Comparison of ENCODE assay signal across 17 cellular contexts in the genomic region with DNA sequence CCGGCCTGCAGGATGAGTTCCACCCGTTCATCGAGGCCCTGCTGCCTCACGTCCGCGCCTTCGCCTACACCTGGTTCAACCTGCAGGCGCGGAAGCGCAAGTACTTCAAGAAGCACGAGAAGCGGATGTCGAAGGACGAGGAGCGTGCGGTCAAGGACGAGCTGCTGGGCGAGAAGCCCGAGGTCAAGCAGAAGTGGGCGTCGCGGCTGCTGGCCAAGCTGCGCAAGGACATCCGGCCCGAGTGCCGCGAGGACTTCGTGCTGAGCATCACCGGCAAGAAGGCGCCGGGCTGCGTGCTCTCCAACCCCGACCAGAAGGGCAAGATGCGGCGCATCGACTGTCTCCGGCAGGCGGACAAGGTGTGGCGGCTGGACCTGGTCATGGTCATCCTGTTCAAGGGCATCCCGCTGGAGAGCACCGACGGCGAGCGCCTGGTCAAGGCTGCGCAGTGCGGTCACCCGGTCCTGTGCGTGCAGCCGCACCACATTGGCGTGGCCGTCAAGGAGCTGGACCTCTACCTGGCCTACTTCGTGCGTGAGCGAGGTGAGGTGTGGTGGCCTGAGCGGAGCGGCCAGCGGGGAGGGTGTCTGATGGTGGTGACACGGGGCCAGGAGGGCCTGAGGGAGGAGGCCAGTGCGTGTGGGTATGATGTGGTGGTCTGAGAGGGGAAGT. TPM values are rescaled to one million over a fixed set of nuclear protein-coding genes. Genes with fewer than 3 reads are reported as not detected.
A peak's percentile ranks its signal among the peaks of the same experiment; 100 is the strongest.
DNase-seq lines count a peak whose midpoint lies in the region; ATAC-seq and TF ChIP-seq lines count a peak whose summit lies in the region.
"Had no signal": no experiment of that assay in that cellular context is flagged by ENCODE, and none has a peak within 500 bp of the region (broad histone marks: within the 10 kb centered on the region; RNA-seq: fewer than 3 reads in every experiment).

No MANE protein-coding gene starts in this region.

- 81 to 88% methylated on average over 36 to 59 of the region's 59 CpGs for WGBS in body of pancreas, 2 donors

- peak overlapping the region in 2 of 3 donors; percentile 58 to 80 for H3K9ac ChIP-seq in skeletal muscle tissue (ENCODE audit: low read depth in 1 of 3, low read length in 3 of 3)

- H3K4me1 ChIP-seq in GM23338 (ENCODE audit: insufficient read depth) (no peaks in the 10 kb centered on the region; the same call in 1 of the 2 replicates), body of pancreas (peaks cover 90% of the 10 kb centered on the region), skeletal muscle tissue (ENCODE audit: control insufficient read depth in 3 of 3, insufficient read depth in 3 of 3, low read length in 3 of 3) (peaks cover 54 to 67% (median 63%) of the 10 kb centered on the region in 3 donors)
- H3K4me1 ChIP-seq: HAP-1 had no signal

- H3K79me2 ChIP-seq in GM23338 (replicated peaks; ENCODE audit: insufficient read depth), result no peaks in the 10 kb centered on the region

- no peaks in the 10 kb centered on the region for H3K9me2 ChIP-seq in GM23338 (ENCODE audit: insufficient read depth)

- H3K4me1 Mint-ChIP-seq in GM23338 (peaks cover 8% of the 10 kb centered on the region; the same call in 2 of the 3 replicates), type B pancreatic cell (ENCODE audit: unreplicated experiment) (peaks cover 6% of the 10 kb centered on the region)

- H3K9me3 ChIP-seq in body of pancreas (no peaks in the 10 kb centered on the region), skeletal muscle tissue (ENCODE audit: control insufficient read depth in 3 of 3, low read length in 3 of 3) (no peaks in the 10 kb centered on the region)
- H3K9me3 ChIP-seq: HAP-1, lower lobe of right lung had no signal

- H3K27me3 Mint-ChIP-seq in GM23338 (ENCODE audit: insufficient read depth, low read depth, poor library complexity), result peaks cover 10% of the 10 kb centered on the region
- peaks cover 4% of the 10 kb centered on the region for H3K27me3 Mint-ChIP-seq in type B pancreatic cell

- ATAC-seq in GM23338 (no peak), body of pancreas (no peak), HG02571 (IDR thresholded peaks at IDR 0.05; ENCODE audit: unreplicated experiment) (no peak)
- ATAC-seq: activated T-cell treated with anti-CD3 and anti-CD28 coated beads, Interleukin-2, amount 50 U/mL, for 72 hours; SK-N-SH treated with all-trans-retinoic acid at 6 μM for 48 hours had no signal

- H3K36me3 ChIP-seq in GM23338 (ENCODE audit: insufficient read depth) (no peaks in the 10 kb centered on the region), body of pancreas (replicated peaks in 1 of 2; ENCODE audit: insufficient read depth in 1 of 2, low read depth in 2 of 2) (peaks cover 0 to 12% of the 10 kb centered on the region in 2 donors), skeletal muscle tissue (ENCODE audit: control insufficient read depth in 3 of 3, insufficient read depth in 3 of 3, low read length in 3 of 3) (peaks cover 11 to 18% (median 14%) of the 10 kb centered on the region in 3 donors)

- H2AFZ ChIP-seq in GM23338, result peak overlapping the region; percentile 23; the same call in 1 of the 2 replicates

- H3K4me3 ChIP-seq in GM23338 (no peak overlapping the region), body of pancreas (no peak overlapping the region), skeletal muscle tissue (ENCODE audit: low read length in 3 of 3) (peak overlapping the region in 1 of 3 donors; percentile 21)
- H3K4me3 ChIP-seq: HAP-1, lower lobe of right lung had no signal

- H3K27ac ChIP-seq in GM23338 (ENCODE audit: low read depth) (no peak overlapping the region), body of pancreas (peak overlapping the region in 3 of 4 donors; percentile 21 to 99 (median 34)), layer of hippocampus (ENCODE audit: low read depth, low read length) (peak overlapping the region; percentile 20), skeletal muscle tissue (ENCODE audit: low read depth, low read length) (peak overlapping the region; percentile 78)
- H3K27ac ChIP-seq: lower lobe of right lung had no signal

- H3K27ac Mint-ChIP-seq in GM23338, result no peak overlapping the region
- no peak overlapping the region for H3K27ac Mint-ChIP-seq in type B pancreatic cell
- H3K27ac Mint-ChIP-seq: activated T-cell treated with anti-CD3 and anti-CD28 coated beads, Interleukin-2, amount 50 U/mL, for 72 hours had no signal

- no peak for DNase-seq in GM23338 (ENCODE audit: low spot score)
- DNase-seq in body of pancreas, result peak in 1 of 4 donors; percentile 51
- DNase-seq in type B pancreatic cell (ENCODE audit: extremely low spot score, unreplicated experiment), result no peak
- no peak for DNase-seq in NCI-H2171 treated with DMSO at 0.1 percent for 48 hours (lab: John Stamatoyannopoulos, UW)
- DNase-seq in iPS-NIHi7 (ENCODE audit: extremely low spot score), result no peak
- DNase-seq: activated CD4-positive, CD25-positive, alpha-beta regulatory T cell treated with anti-CD3 and anti-CD28 coated beads, Interleukin-2, amount 50 U/mL, for 72 hours; activated T-cell treated with anti-CD3 and anti-CD28 coated beads, Interleukin-2, amount 50 U/mL, for 72 hours; GF-D8; lower lobe of right lung; NCI-H1694; NCI-H345 had no signal

- TF ChIP-seq POLR2A in body of pancreas (IDR thresholded peaks at IDR 0.05), result no peak

- no peaks in the 10 kb centered on the region for H3F3A ChIP-seq in GM23338 (replicated peaks; ENCODE audit: low read depth)

- no peaks in the 10 kb centered on the region for H3K36me3 Mint-ChIP-seq in GM23338 (ENCODE audit: low read depth)
- peaks cover 4% of the 10 kb centered on the region for H3K36me3 Mint-ChIP-seq in type B pancreatic cell

- H3K4me3 Mint-ChIP-seq in GM23338 (no peak overlapping the region), type B pancreatic cell (no peak overlapping the region)
- H3K4me3 Mint-ChIP-seq: activated T-cell treated with anti-CD3 and anti-CD28 coated beads, Interleukin-2, amount 50 U/mL, for 72 hours; CD14-positive monocyte had no signal

- intact Hi-C loops in body of pancreas (cut with DNase I), result no loop called here

- TF ChIP-seq CTCF in GM23338 (conservative IDR thresholded peaks at IDR 0.05; ENCODE audit: low read depth in 2 of 2), result no peak
- no peak for TF ChIP-seq CTCF in body of pancreas (IDR thresholded peaks at IDR 0.05)
- no peak for TF ChIP-seq CTCF in type B pancreatic cell (conservative IDR thresholded peaks at IDR 0.05)

- H3K27me3 ChIP-seq in GM23338 (ENCODE audit: insufficient read depth) (no peaks in the 10 kb centered on the region), body of pancreas (no peaks in the 10 kb centered on the region), layer of hippocampus (ENCODE audit: control insufficient read depth, insufficient read depth, low read length) (no peaks in the 10 kb centered on the region), skeletal muscle tissue (ENCODE audit: control insufficient read depth in 3 of 3, insufficient read depth in 3 of 3, low read length in 3 of 3) (no peaks in the 10 kb centered on the region)

- H4K20me1 ChIP-seq in GM23338 (replicated peaks; ENCODE audit: insufficient read depth), result no peaks in the 10 kb centered on the region

- H3K4me2 ChIP-seq in GM23338, result no peak overlapping the region

- H3K9me3 Mint-ChIP-seq in GM23338 (peaks cover 2% of the 10 kb centered on the region; the same call in 1 of the 3 replicates), type B pancreatic cell (no peaks in the 10 kb centered on the region)
- H3K9me3 Mint-ChIP-seq: activated T-cell treated with anti-CD3 and anti-CD28 coated beads, Interleukin-2, amount 50 U/mL, for 72 hours; CD14-positive monocyte had no signal

TF ChIP-seq in GM23338, 12 proteins besides CTCF, POLR2A, EP300 and RAD21 (continues in another document):
- TF ChIP-seq ZNF331 (CRISPR knock-in tag; IDR thresholded peaks at IDR 0.05; ENCODE audit: low read depth) (no peak), ZNF114 (CRISPR knock-in tag; IDR thresholded peaks at IDR 0.05) (no peak), JUNB (IDR thresholded peaks at IDR 0.05; ENCODE audit: unreplicated experiment) (no peak), NANOG (IDR thresholded peaks at IDR 0.05; ENCODE audit: borderline replicate concordance) (no peak)
- TF ChIP-seq, protein P1, sequence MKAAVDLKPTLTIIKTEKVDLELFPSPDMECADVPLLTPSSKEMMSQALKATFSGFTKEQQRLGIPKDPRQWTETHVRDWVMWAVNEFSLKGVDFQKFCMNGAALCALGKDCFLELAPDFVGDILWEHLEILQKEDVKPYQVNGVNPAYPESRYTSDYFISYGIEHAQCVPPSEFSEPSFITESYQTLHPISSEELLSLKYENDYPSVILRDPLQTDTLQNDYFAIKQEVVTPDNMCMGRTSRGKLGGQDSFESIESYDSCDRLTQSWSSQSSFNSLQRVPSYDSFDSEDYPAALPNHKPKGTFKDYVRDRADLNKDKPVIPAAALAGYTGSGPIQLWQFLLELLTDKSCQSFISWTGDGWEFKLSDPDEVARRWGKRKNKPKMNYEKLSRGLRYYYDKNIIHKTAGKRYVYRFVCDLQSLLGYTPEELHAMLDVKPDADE (IDR thresholded peaks at IDR 0.05), result no peak
- TF ChIP-seq, protein P2, sequence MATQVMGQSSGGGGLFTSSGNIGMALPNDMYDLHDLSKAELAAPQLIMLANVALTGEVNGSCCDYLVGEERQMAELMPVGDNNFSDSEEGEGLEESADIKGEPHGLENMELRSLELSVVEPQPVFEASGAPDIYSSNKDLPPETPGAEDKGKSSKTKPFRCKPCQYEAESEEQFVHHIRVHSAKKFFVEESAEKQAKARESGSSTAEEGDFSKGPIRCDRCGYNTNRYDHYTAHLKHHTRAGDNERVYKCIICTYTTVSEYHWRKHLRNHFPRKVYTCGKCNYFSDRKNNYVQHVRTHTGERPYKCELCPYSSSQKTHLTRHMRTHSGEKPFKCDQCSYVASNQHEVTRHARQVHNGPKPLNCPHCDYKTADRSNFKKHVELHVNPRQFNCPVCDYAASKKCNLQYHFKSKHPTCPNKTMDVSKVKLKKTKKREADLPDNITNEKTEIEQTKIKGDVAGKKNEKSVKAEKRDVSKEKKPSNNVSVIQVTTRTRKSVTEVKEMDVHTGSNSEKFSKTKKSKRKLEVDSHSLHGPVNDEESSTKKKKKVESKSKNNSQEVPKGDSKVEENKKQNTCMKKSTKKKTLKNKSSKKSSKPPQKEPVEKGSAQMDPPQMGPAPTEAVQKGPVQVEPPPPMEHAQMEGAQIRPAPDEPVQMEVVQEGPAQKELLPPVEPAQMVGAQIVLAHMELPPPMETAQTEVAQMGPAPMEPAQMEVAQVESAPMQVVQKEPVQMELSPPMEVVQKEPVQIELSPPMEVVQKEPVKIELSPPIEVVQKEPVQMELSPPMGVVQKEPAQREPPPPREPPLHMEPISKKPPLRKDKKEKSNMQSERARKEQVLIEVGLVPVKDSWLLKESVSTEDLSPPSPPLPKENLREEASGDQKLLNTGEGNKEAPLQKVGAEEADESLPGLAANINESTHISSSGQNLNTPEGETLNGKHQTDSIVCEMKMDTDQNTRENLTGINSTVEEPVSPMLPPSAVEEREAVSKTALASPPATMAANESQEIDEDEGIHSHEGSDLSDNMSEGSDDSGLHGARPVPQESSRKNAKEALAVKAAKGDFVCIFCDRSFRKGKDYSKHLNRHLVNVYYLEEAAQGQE (IDR thresholded peaks at IDR 0.05; ENCODE audit: unreplicated experiment), result no peak

RNA-seq across cellular contexts. Expression of a gene that starts 15.5 kb away (rescaled TPM):
- total RNA-seq in GM23338 (2014; rRNA removed; shearing (Covaris generic)), result 0.58 and 1.3 TPM in 2 replicates
- polyA plus RNA-seq in GM23338 (2016; fragmentation: Nextera tagmentation; extraction: Ambion mirVana), result 5.3 and 8.2 TPM in 2 replicates
- 100 to 1,000 TPM; 178 to 186 TPM for total RNA-seq in body of pancreas
- 8.4 TPM for total RNA-seq in skeletal muscle tissue
- total RNA-seq in type B pancreatic cell (ENCODE audit: low replicate concordance), result 12.5 and 17.8 TPM in 2 replicates
